In genomic region chr15:39907216-39907615, GRCh38 we compare ENCODE assay signal across 1 cellular context.
TF ChIP-seq lines count a peak whose summit lies in the region.

No MANE protein-coding gene starts in this region.

TF ChIP-seq in IMR-90, 13 proteins besides CTCF, POLR2A, EP300 and RAD21 (continued from another document):
- TF ChIP-seq ELK1 (IDR thresholded peaks at IDR 0.05; ENCODE audit: borderline replicate concordance, low read depth, low read length) (no peak), USF2 (IDR thresholded peaks at IDR 0.05; ENCODE audit: low read depth, low read length) (peak; percentile 13; the same call in 1 of the 2 replicates)
